In the genomic region with DNA sequence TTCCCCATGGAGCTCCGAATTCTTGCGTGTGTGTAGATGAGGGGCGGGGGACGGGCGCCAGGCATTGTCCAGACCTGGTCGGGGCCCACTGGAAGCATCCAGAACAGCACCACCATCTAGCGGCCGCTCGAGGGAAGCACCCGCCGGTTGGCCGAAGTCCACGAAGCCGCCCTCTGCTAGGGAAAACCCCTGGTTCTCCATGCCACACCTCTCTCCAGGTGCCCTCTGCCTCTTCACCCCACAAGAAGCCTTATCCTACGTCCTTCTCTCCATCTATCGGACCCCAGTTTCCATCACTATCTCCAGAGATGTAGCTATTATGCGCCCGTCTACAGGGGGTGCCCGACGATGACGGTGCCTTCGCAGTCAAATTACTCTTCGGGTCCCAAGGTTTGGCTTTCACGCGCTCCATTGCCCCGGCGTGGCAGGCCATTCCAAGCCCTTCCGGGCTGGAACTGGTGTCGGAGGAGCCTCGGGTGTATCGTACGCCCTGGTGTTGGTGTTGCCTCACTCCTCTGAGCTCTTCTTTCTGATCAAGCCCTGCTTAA, we compare ENCODE assay signal across 8 cellular contexts. TPM values are rescaled to one million over a fixed set of nuclear protein-coding genes. Genes with fewer than 3 reads are reported as not detected.
DNase-seq lines count a peak whose midpoint lies in the region; ATAC-seq and TF ChIP-seq lines count a peak whose summit lies in the region.

No MANE protein-coding gene starts in this region.

- TF ChIP-seq CTCF in AG10803 (conservative IDR thresholded peaks at IDR 0.05; ENCODE audit: low read length), result peak; percentile 77

- DNase-seq in AG10803 (ENCODE audit: low read depth) (peak; percentile 75), NCI-H82 treated with DMSO at 0.1 percent for 48 hours (lab: John Stamatoyannopoulos, UW; ENCODE audit: unreplicated experiment) (peak; percentile 86), lung microvascular endothelial cell (ENCODE audit: low read depth in 2 of 2) (peak; percentile 87 to 90)
- peak; percentile 56 to 74 for DNase-seq in activated CD8-positive, alpha-beta memory T cell treated with anti-CD3 and anti-CD28 coated beads for 1 hour (ENCODE audit: extremely low read depth in 1 of 2, low read depth in 1 of 2)
- peak; percentile 71 for DNase-seq in effector CD4-positive, alpha-beta T cell
- peak; percentile 75 to 83 (median 77) for DNase-seq in stimulated activated CD4-positive, alpha-beta T cell treated with anti-CD3 and anti-CD28 coated beads, TNF-alpha, amount 100 ng/mL, for 48 hours (ENCODE audit: low read depth in 3 of 3)

- H3K4me3 ChIP-seq in AG10803 (ENCODE audit: low read length), result peak overlapping the region; percentile 77

- ATAC-seq in GM19035 (IDR thresholded peaks at IDR 0.05; ENCODE audit: unreplicated experiment), result peak; percentile 65
- ATAC-seq in HG03565 (IDR thresholded peaks at IDR 0.05; ENCODE audit: unreplicated experiment), result peak; percentile 35

RNA-seq across cellular contexts. Expression of a gene that starts 0.6 kb away (rescaled TPM):
- 52.3 and 81.5 TPM in 2 replicates for total RNA-seq in lung microvascular endothelial cell

RNA-seq across cellular contexts. Expression of a gene that starts 2.6 kb away (rescaled TPM):
- total RNA-seq in lung microvascular endothelial cell, result 0.20 and 0.65 TPM in 2 replicates

RNA-seq across cellular contexts. Expression of a gene that starts 12.2 kb away (rescaled TPM):
- total RNA-seq in lung microvascular endothelial cell, result 4.4 and 4.8 TPM in 2 replicates

RNA-seq across cellular contexts. Expression of a gene that starts 18.3 kb away (rescaled TPM):
- total RNA-seq in lung microvascular endothelial cell, result 0.40 and 0.44 TPM in 2 replicates

RNA-seq across cellular contexts. Expression of a gene that starts 22.6 kb away (rescaled TPM):
- 56.7 and 72.2 TPM in 2 replicates for total RNA-seq in lung microvascular endothelial cell

Comparison
In these comparisons a context has a peak if more than half of its experiments do, and no peak if none do; other contexts are left out.
1. Peak in every context shown above with its lines: DNase-seq, ATAC-seq and H3K4me3 ChIP-seq.